ENCODE assay signal across 8 cellular contexts in genomic region chr2:73983322-73984202, GRCh38. TPM values are rescaled to one million over a fixed set of nuclear protein-coding genes. Genes with fewer than 3 reads are reported as not detected.
DNase-seq lines count a peak whose midpoint lies in the region; ATAC-seq and TF ChIP-seq lines count a peak whose summit lies in the region.

No MANE protein-coding gene starts in this region.

- H3K4me1 Mint-ChIP-seq in chondrocyte (ENCODE audit: low read depth) = peaks cover 61% of the 10 kb centered on the region

- peak; percentile 31 for TF ChIP-seq CTCF in 22Rv1 (IDR thresholded peaks at IDR 0.05)
- TF ChIP-seq CTCF in GM12872 (IDR thresholded peaks at IDR 0.05; ENCODE audit: insufficient read depth, low read depth, low read length) = peak; percentile 6; the same call in 1 of the 3 replicates
- TF ChIP-seq CTCF in chondrocyte (IDR thresholded peaks at IDR 0.05) = no peak
- TF ChIP-seq CTCF in vagina (IDR thresholded peaks at IDR 0.05) = no peak

- H3K4me3 Mint-ChIP-seq in chondrocyte (ENCODE audit: unreplicated experiment) = peak overlapping the region; percentile 62

- TF ChIP-seq POLR2A in vagina (IDR thresholded peaks at IDR 0.05) = no peak

- intact Hi-C loops in vagina (cut with DNase I) = no loop called here

- H3K27me3 ChIP-seq in mononuclear cell (ENCODE audit: insufficient read depth, low read length) = no peaks in the 10 kb centered on the region
- H3K27me3 ChIP-seq in vagina = no peaks in the 10 kb centered on the region

- no peaks in the 10 kb centered on the region for H3K36me3 ChIP-seq in vagina

- H3K4me1 ChIP-seq in mononuclear cell (ENCODE audit: insufficient read depth, low read length) (peaks cover 83% of the 10 kb centered on the region), vagina (peaks cover 73% of the 10 kb centered on the region)

- DNase-seq in NCI-H82 (lab: John Stamatoyannopoulos, UW) (peak; percentile 79), chondrocyte (ENCODE audit: low spot score) (no peak), vagina (ENCODE audit: extremely low spot score in 2 of 2) (no peak)
- no peak for DNase-seq in activated CD4-positive, alpha-beta T cell treated with anti-CD3 and anti-CD28 coated beads, Interleukin-2, amount 50 U/mL, for 4 hours

- H3K9me3 ChIP-seq in mononuclear cell (ENCODE audit: low read depth, low read length) (no peaks in the 10 kb centered on the region), vagina (no peaks in the 10 kb centered on the region)

- no peak for ATAC-seq in HG03565 (IDR thresholded peaks at IDR 0.05; ENCODE audit: unreplicated experiment)

- H3K27me3 Mint-ChIP-seq in chondrocyte (ENCODE audit: low read depth) = peaks cover 23% of the 10 kb centered on the region

- H3K27ac Mint-ChIP-seq in chondrocyte (ENCODE audit: unreplicated experiment) = no peak overlapping the region

- H3K27ac ChIP-seq in 22Rv1 (peak overlapping the region; percentile 100), vagina (peak overlapping the region; percentile 83)

- no peaks in the 10 kb centered on the region for H3K9me3 Mint-ChIP-seq in chondrocyte (ENCODE audit: low read depth)

- H3K36me3 Mint-ChIP-seq in chondrocyte (ENCODE audit: low read depth) = no peaks in the 10 kb centered on the region

- H3K4me3 ChIP-seq in mononuclear cell (ENCODE audit: low read length) (peak overlapping the region; percentile 41), vagina (peak overlapping the region; percentile 62 to 76)

RNA-seq across cellular contexts. Expression of gene TET3, which starts 1.1 kb away (rescaled TPM):
- total RNA-seq in chondrocyte = 13.1 to 32.2 TPM (median 31.8 TPM) in 3 replicates
- 21.0 TPM for total RNA-seq in mononuclear cell
- 12.3 TPM for total RNA-seq in vagina

RNA-seq across cellular contexts. Expression of gene DGUOK, which starts 56.9 kb away (rescaled TPM):
- total RNA-seq in chondrocyte (58.1 to 60.8 TPM (median 58.9 TPM) in 3 replicates), mononuclear cell (33.6 TPM), vagina (52.3 TPM)

Comparison
In these comparisons a context has a peak if more than half of its experiments do, and no peak if none do; other contexts are left out.
1. CTCF ChIP-seq: peak in 22Rv1 (single experiment) and GM12872 (single experiment); none in chondrocyte (single experiment) and vagina (0 of 3).